In the genomic region with DNA sequence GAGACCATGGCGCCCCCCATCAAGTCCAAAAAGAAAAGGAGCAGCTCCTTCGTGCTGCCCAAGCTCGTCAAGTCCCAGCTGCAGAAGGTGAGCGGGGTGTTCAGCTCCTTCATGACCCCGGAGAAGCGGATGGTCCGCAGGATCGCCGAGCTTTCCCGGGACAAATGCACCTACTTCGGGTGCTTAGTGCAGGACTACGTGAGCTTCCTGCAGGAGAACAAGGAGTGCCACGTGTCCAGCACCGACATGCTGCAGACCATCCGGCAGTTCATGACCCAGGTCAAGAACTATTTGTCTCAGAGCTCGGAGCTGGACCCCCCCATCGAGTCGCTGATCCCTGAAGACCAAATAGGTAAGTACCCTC, we compare ENCODE assay signal across 9 cellular contexts. TPM values are rescaled to one million over a fixed set of nuclear protein-coding genes. Genes with fewer than 3 reads are reported as not detected.
DNase-seq lines count a peak whose midpoint lies in the region; ATAC-seq and TF ChIP-seq lines count a peak whose summit lies in the region.
"Had no signal": no experiment of that assay in that cellular context is flagged by ENCODE, and none has a peak within 500 bp of the region (broad histone marks: within the 10 kb centered on the region; RNA-seq: fewer than 3 reads in every experiment).

No MANE protein-coding gene starts in this region.

- H3K9me3 ChIP-seq in SJSA1 (replicated peaks): no peaks in the 10 kb centered on the region
- no peaks in the 10 kb centered on the region for H3K9me3 ChIP-seq in gastroesophageal sphincter

- TF ChIP-seq CTCF in CD14-positive monocyte (IDR thresholded peaks at IDR 0.05) (no peak), gastroesophageal sphincter (IDR thresholded peaks at IDR 0.05) (no peak)

- H3K9me3 Mint-ChIP-seq in CD14-positive monocyte: peaks cover 0 to 2% (median 0%) of the 10 kb centered on the region in 7 donors

- H3K27ac ChIP-seq in SJSA1 (peak overlapping the region; percentile 96), gastroesophageal sphincter (peak overlapping the region; percentile 67 to 92 (median 86)), rectal smooth muscle tissue (ENCODE audit: low read depth, low read length) (peak overlapping the region; percentile 92)

- DNase-seq in CD14-positive monocyte (ENCODE audit: low spot score) (no peak), SJSA1 (ENCODE audit: low read depth in 1 of 2, low spot score in 2 of 2) (peak in 1 of 2 experiments; percentile 50), dedifferentiated amniotic fluid mesenchymal stem cell (ENCODE audit: extremely low spot score) (no peak), NK-92 (lab: John Stamatoyannopoulos, UW; ENCODE audit: unreplicated experiment) (no peak)
- no peak for DNase-seq in activated CD4-positive, CD25-positive, alpha-beta regulatory T cell treated with anti-CD3 and anti-CD28 coated beads, Interleukin-2, amount 50 U/mL, for 72 hours
- DNase-seq: stimulated activated CD4-positive, alpha-beta T cell treated with anti-CD3 and anti-CD28 coated beads, Interleukin-15, amount 100 ng/mL, for 24 hours had no signal

- intact Hi-C loops in CD14-positive monocyte (cut with micrococcal nuclease): loop anchor here in 1 of 2 donors (5.0 kb wide), 2 partner anchors 38 to 68 kb away; no protein-coding TSS in a partner anchor

- H3K36me3 Mint-ChIP-seq in CD14-positive monocyte: peaks cover 50 to 68% of the 10 kb centered on the region in 2 donors

- TF ChIP-seq POLR2A in gastroesophageal sphincter (IDR thresholded peaks at IDR 0.05): no peak

- 7 to 10% methylated on average over 7 to 13 of the region's 18 CpGs for WGBS in gastroesophageal sphincter (ENCODE audit: low coverage in 1 of 2), 2 donors

- peak overlapping the region; percentile 65 to 76 for H3K4me3 Mint-ChIP-seq in CD14-positive monocyte

- TF ChIP-seq EP300 in gastroesophageal sphincter (IDR thresholded peaks at IDR 0.05): no peak

- H3K4me1 Mint-ChIP-seq in CD14-positive monocyte: peaks cover 87% of the 10 kb centered on the region

- peaks cover 0 to 1% (median 0%) of the 10 kb centered on the region in 3 donors for H3K27me3 Mint-ChIP-seq in CD14-positive monocyte (ENCODE audit: low read depth in 3 of 3)

- ATAC-seq in gastroesophageal sphincter: no peak
- no peak for ATAC-seq in GM19035 (IDR thresholded peaks at IDR 0.05; ENCODE audit: unreplicated experiment)

- H3K9ac ChIP-seq in rectal smooth muscle tissue (ENCODE audit: low read length): no peak overlapping the region

- peaks cover 56% of the 10 kb centered on the region for H3K4me1 ChIP-seq in SJSA1 (replicated peaks)
- peaks cover 11 to 69% (median 41%) of the 10 kb centered on the region in 3 donors for H3K4me1 ChIP-seq in gastroesophageal sphincter
- H3K4me1 ChIP-seq in rectal smooth muscle tissue (ENCODE audit: control insufficient read depth, insufficient read depth, low read length): peaks cover 27% of the 10 kb centered on the region

- peak overlapping the region; percentile 86 to 97 (median 93) for H3K27ac Mint-ChIP-seq in CD14-positive monocyte

- H3K27me3 ChIP-seq in SJSA1 (replicated peaks) (no peaks in the 10 kb centered on the region), gastroesophageal sphincter (no peaks in the 10 kb centered on the region), rectal smooth muscle tissue (ENCODE audit: control insufficient read depth, insufficient read depth, low read length) (no peaks in the 10 kb centered on the region)

- peaks cover 26% of the 10 kb centered on the region for H3K36me3 ChIP-seq in SJSA1
- peaks cover 0 to 18% of the 10 kb centered on the region in 2 donors for H3K36me3 ChIP-seq in gastroesophageal sphincter
- peaks cover 11% of the 10 kb centered on the region for H3K36me3 ChIP-seq in rectal smooth muscle tissue (ENCODE audit: control insufficient read depth, insufficient read depth, low read length)

- H3K4me3 ChIP-seq in SJSA1 (peak overlapping the region; percentile 55), gastroesophageal sphincter (peak overlapping the region; percentile 53 to 61), rectal smooth muscle tissue (ENCODE audit: low read length) (peak overlapping the region; percentile 43)

RNA-seq across cellular contexts. Expression of gene NAA20, which starts 41.7 kb away (rescaled TPM):
- polyA plus RNA-seq in CD14-positive monocyte: 100 to 1,000 TPM in 1 of 2 donors, 10 to 100 TPM in 1; 94.0 to 103 TPM
- 50.0 and 71.7 TPM in 2 replicates for total RNA-seq in SJSA1 (2014; rRNA removed; shearing (Covaris generic))
- total RNA-seq in gastroesophageal sphincter: 10 to 100 TPM; 22.7 to 47.0 (median 31.0) TPM
